11 cellular contexts compared by ENCODE assay signal in the genomic region with DNA sequence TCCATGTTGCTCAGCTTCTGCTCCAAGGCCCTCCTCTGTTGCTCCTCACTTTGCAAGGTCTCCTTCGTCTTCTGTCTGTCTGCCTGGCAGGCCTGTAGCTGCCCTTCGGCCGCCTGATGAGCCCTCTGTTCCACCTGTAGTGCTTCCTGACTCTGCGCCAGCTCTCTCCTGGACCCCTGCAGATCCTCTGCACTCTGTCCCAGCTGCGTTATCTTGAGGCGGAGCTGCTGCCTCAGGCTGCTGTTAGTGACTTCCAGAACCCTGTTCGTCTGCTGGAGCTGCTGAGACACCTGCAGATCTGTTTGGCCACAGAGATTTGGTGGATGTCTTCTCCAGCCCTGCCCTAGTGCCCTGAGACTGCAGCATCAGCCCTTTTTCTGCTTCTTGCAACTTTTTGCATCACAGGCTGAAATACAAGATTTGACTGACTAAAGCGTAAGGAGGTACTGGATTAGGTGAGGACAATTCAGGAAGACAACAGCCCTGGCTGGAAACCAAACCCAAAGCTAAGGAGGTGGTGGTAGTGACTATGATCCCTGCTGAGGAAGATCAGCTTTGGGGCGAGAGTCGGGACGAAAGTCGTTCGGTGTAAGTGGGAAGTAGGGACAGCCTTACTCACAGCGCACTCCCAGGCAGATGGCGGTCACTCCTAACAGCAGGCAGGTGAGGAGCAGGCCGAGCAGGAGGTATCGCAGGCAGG. TPM values are rescaled to one million over a fixed set of nuclear protein-coding genes. Genes with fewer than 3 reads are reported as not detected.
DNase-seq lines count a peak whose midpoint lies in the region; ATAC-seq and TF ChIP-seq lines count a peak whose summit lies in the region.
"Had no signal": no experiment of that assay in that cellular context is flagged by ENCODE, and none has a peak within 500 bp of the region (broad histone marks: within the 10 kb centered on the region; RNA-seq: fewer than 3 reads in every experiment).

No MANE protein-coding gene starts in this region.

- H3K79me2 ChIP-seq in GM23338 (replicated peaks; ENCODE audit: insufficient read depth): no peaks in the 10 kb centered on the region

- no peak for TF ChIP-seq POLR2A in gastroesophageal sphincter (IDR thresholded peaks at IDR 0.05)
- TF ChIP-seq POLR2A in prostate gland (IDR thresholded peaks at IDR 0.05): no peak

- no peaks in the 10 kb centered on the region for H3K79me1 ChIP-seq in mesenchymal stem cell (replicated peaks; ENCODE audit: low read length, poor library complexity, severe bottlenecking)

- intact Hi-C loops in CD14-positive monocyte (cut with micrococcal nuclease) (no loop called here), prostate gland (cut with DNase I) (no loop called here), Right ventricle myocardium superior (cut with DNase I) (no loop called here)

- peaks cover 13 to 25% (median 19%) of the 10 kb centered on the region in 3 donors for H3K27me3 Mint-ChIP-seq in CD14-positive monocyte (ENCODE audit: low read depth in 3 of 3)
- H3K27me3 Mint-ChIP-seq in GM23338 (ENCODE audit: insufficient read depth, low read depth, poor library complexity): peaks cover 31% of the 10 kb centered on the region
- H3K27me3 Mint-ChIP-seq in activated T-helper 17 cell treated with anti-CD3 and anti-CD28 coated beads, Interleukin-2, amount 50 U/mL, for 72 hours: no peaks in the 10 kb centered on the region

- H3K4me1 Mint-ChIP-seq in CD14-positive monocyte (peaks cover 45% of the 10 kb centered on the region), GM23338 (peaks cover 14% of the 10 kb centered on the region)
- peaks cover 39% of the 10 kb centered on the region for H3K4me1 Mint-ChIP-seq in activated T-helper 17 cell treated with anti-CD3 and anti-CD28 coated beads, Interleukin-2, amount 50 U/mL, for 72 hours

- peak overlapping the region; percentile 95 for H3K4me2 ChIP-seq in GM23338
- H3K4me2 ChIP-seq in mesenchymal stem cell (ENCODE audit: low read length, poor library complexity, severe bottlenecking): no peak overlapping the region

- peak overlapping the region; percentile 100 for H2AFZ ChIP-seq in GM23338
- H2AFZ ChIP-seq in mesenchymal stem cell (ENCODE audit: low read depth, low read length): no peak overlapping the region

- H3K9ac ChIP-seq in mesenchymal stem cell (ENCODE audit: low read length): peak overlapping the region; percentile 89

- no peak overlapping the region for H2BK120ac ChIP-seq in mesenchymal stem cell (ENCODE audit: low read depth, low read length)

- H3K14ac ChIP-seq in mesenchymal stem cell (ENCODE audit: low read length in 2 of 2): no peak overlapping the region

- WGBS in mesenchymal stem cell: 47% methylated on average over 17 of the region's 17 CpGs
- 70 to 92% methylated on average over 11 of the region's 17 CpGs for WGBS in gastroesophageal sphincter (ENCODE audit: low coverage in 1 of 2), 2 donors
- WGBS in prostate gland: 77% methylated on average over 17 of the region's 17 CpGs

- no peak overlapping the region for H4K8ac ChIP-seq in mesenchymal stem cell (ENCODE audit: low read length)

- H3K4me1 ChIP-seq in GM23338 (ENCODE audit: insufficient read depth) (peaks cover 14% of the 10 kb centered on the region), mesenchymal stem cell (ENCODE audit: control insufficient read depth, insufficient read depth, low read depth, low read length) (peaks cover 7% of the 10 kb centered on the region), gastroesophageal sphincter (peaks cover 0 to 18% (median 0%) of the 10 kb centered on the region in 3 donors), prostate gland (replicated peaks) (no peaks in the 10 kb centered on the region)

- H3F3A ChIP-seq in GM23338 (replicated peaks; ENCODE audit: low read depth): peaks cover 17% of the 10 kb centered on the region

- H4K91ac ChIP-seq in mesenchymal stem cell (ENCODE audit: low read length): no peak overlapping the region

- peaks cover 3 to 4% of the 10 kb centered on the region in 2 donors for H3K36me3 Mint-ChIP-seq in CD14-positive monocyte
- no peaks in the 10 kb centered on the region for H3K36me3 Mint-ChIP-seq in GM23338 (ENCODE audit: low read depth)
- H3K36me3 Mint-ChIP-seq in activated T-helper 17 cell treated with anti-CD3 and anti-CD28 coated beads, Interleukin-2, amount 50 U/mL, for 72 hours (ENCODE audit: low read depth): peaks cover 6% of the 10 kb centered on the region

- peak overlapping the region; percentile 85 for H3K4me3 ChIP-seq in GM23338
- H3K4me3 ChIP-seq in mesenchymal stem cell (ENCODE audit: insufficient read depth in 1 of 2, low read depth in 1 of 2, low read length in 2 of 2): peak overlapping the region in 1 of 2 experiments; percentile 76
- no peak overlapping the region for H3K4me3 ChIP-seq in gastroesophageal sphincter
- H3K4me3 ChIP-seq in prostate gland: no peak overlapping the region

- H3K18ac ChIP-seq in mesenchymal stem cell (ENCODE audit: low read depth in 1 of 2, low read length in 2 of 2): no peak overlapping the region

- H3K27ac Mint-ChIP-seq in CD14-positive monocyte (peak overlapping the region in 5 of 7 donors; percentile 5 to 56 (median 25)), GM23338 (no peak overlapping the region)
- H3K27ac Mint-ChIP-seq in activated T-helper 17 cell treated with anti-CD3 and anti-CD28 coated beads, Interleukin-2, amount 50 U/mL, for 72 hours: peak overlapping the region; percentile 94

- H2AK5ac ChIP-seq in mesenchymal stem cell (ENCODE audit: low read length, severe bottlenecking): no peak overlapping the region

- peak overlapping the region; percentile 83 to 90 for H3K4me3 Mint-ChIP-seq in CD14-positive monocyte
- H3K4me3 Mint-ChIP-seq in GM23338: peak overlapping the region; percentile 78
- peak overlapping the region; percentile 92 for H3K4me3 Mint-ChIP-seq in activated T-helper 17 cell treated with anti-CD3 and anti-CD28 coated beads, Interleukin-2, amount 50 U/mL, for 72 hours

- no peaks in the 10 kb centered on the region for H3K9me2 ChIP-seq in GM23338 (ENCODE audit: insufficient read depth)

- H2BK12ac ChIP-seq in mesenchymal stem cell (ENCODE audit: low read length in 2 of 2): no peak overlapping the region

- H3K23ac ChIP-seq in mesenchymal stem cell (ENCODE audit: low read length in 2 of 2): no peak overlapping the region

- TF ChIP-seq EP300 in gastroesophageal sphincter (IDR thresholded peaks at IDR 0.05): no peak

- H2BK5ac ChIP-seq in mesenchymal stem cell (ENCODE audit: low read depth, low read length, poor library complexity, severe bottlenecking): no peak overlapping the region

- H3K27ac ChIP-seq in GM23338 (ENCODE audit: low read depth): no peak overlapping the region
- H3K27ac ChIP-seq in mesenchymal stem cell (ENCODE audit: low read length, poor library complexity, severe bottlenecking): no peak overlapping the region
- H3K27ac ChIP-seq in gastroesophageal sphincter: no peak overlapping the region
- H3K27ac ChIP-seq in prostate gland: no peak overlapping the region
- H3K27ac ChIP-seq: epithelial cell of prostate had no signal

- H3K36me3 ChIP-seq in GM23338 (ENCODE audit: insufficient read depth): no peaks in the 10 kb centered on the region
- H3K36me3 ChIP-seq in mesenchymal stem cell (ENCODE audit: control insufficient read depth in 1 of 2, insufficient read depth in 2 of 2, low read depth in 1 of 2, low read length in 2 of 2): peaks cover 0 to 3% of the 10 kb centered on the region in 2 experiments
- H3K36me3 ChIP-seq in gastroesophageal sphincter: no peaks in the 10 kb centered on the region
- H3K36me3 ChIP-seq in prostate gland: no peaks in the 10 kb centered on the region

- no peaks in the 10 kb centered on the region for H3K9me3 ChIP-seq in mesenchymal stem cell (ENCODE audit: control insufficient read depth, low read length)
- no peaks in the 10 kb centered on the region for H3K9me3 ChIP-seq in gastroesophageal sphincter
- no peaks in the 10 kb centered on the region for H3K9me3 ChIP-seq in prostate gland

- peak; percentile 70 for ATAC-seq in GM23338
- no peak for ATAC-seq in activated T-helper 17 cell treated with anti-CD3 and anti-CD28 coated beads, Interleukin-2, amount 50 U/mL, for 72 hours (replicated peaks)
- no peak for ATAC-seq in gastroesophageal sphincter
- ATAC-seq in Right ventricle myocardium superior (ENCODE audit: poor library complexity): no peak

- H3K27me3 ChIP-seq in GM23338 (ENCODE audit: insufficient read depth) (peaks cover 33% of the 10 kb centered on the region), mesenchymal stem cell (ENCODE audit: control insufficient read depth in 1 of 2, insufficient read depth in 1 of 2, low read length in 2 of 2) (peaks cover 0 to 58% of the 10 kb centered on the region in 2 experiments), gastroesophageal sphincter (peaks cover 14% of the 10 kb centered on the region), prostate gland (replicated peaks; ENCODE audit: insufficient read depth) (no peaks in the 10 kb centered on the region)

- no peak for TF ChIP-seq CTCF in CD14-positive monocyte (IDR thresholded peaks at IDR 0.05)
- TF ChIP-seq CTCF in GM23338 (conservative IDR thresholded peaks at IDR 0.05; ENCODE audit: low read depth in 2 of 2): no peak
- no peak for TF ChIP-seq CTCF in gastroesophageal sphincter (IDR thresholded peaks at IDR 0.05)
- TF ChIP-seq CTCF in prostate gland (IDR thresholded peaks at IDR 0.05): no peak

- H3K9me3 Mint-ChIP-seq in CD14-positive monocyte: no peaks in the 10 kb centered on the region
- H3K9me3 Mint-ChIP-seq in GM23338: no peaks in the 10 kb centered on the region
- H3K9me3 Mint-ChIP-seq in activated T-helper 17 cell treated with anti-CD3 and anti-CD28 coated beads, Interleukin-2, amount 50 U/mL, for 72 hours: no peaks in the 10 kb centered on the region

- H3K4ac ChIP-seq in mesenchymal stem cell (ENCODE audit: low read depth in 1 of 2, low read length in 2 of 2): no peak overlapping the region

- H4K20me1 ChIP-seq in GM23338 (replicated peaks; ENCODE audit: insufficient read depth): no peaks in the 10 kb centered on the region

- H2BK15ac ChIP-seq in mesenchymal stem cell (ENCODE audit: low read depth, poor library complexity, severe bottlenecking): no peak overlapping the region

- DNase-seq in CD14-positive monocyte (ENCODE audit: low spot score): no peak
- peak; percentile 42 for DNase-seq in GM23338 (ENCODE audit: low spot score)
- DNase-seq in mesenchymal stem cell: no peak
- no peak for DNase-seq in prostate gland (ENCODE audit: low spot score)
- DNase-seq in Right ventricle myocardium superior: no peak
- DNase-seq in NOMO-1 treated with dmso at 0.1 percent for 144 hours (lab: John Stamatoyannopoulos, UW; ENCODE audit: unreplicated experiment): no peak
- DNase-seq: amniotic stem cell had no signal

RNA-seq across cellular contexts. Expression of a gene that starts 2.1 kb away (rescaled TPM):
- polyA plus RNA-seq in CD14-positive monocyte: 1 to 10 TPM; 1.6 to 1.8 TPM
- 2.7 and 4.8 TPM in 2 replicates for total RNA-seq in GM23338 (2014; rRNA removed; shearing (Covaris generic))
- polyA plus RNA-seq in GM23338 (2016; fragmentation: Nextera tagmentation; extraction: Ambion mirVana): 4.6 and 4.7 TPM in 2 replicates
- 10 to 100 TPM in 1 of 2 donors, 1 to 10 TPM in 1; 7.5 to 43.2 TPM for total RNA-seq in activated T-helper 17 cell treated with anti-CD3 and anti-CD28 coated beads, Interleukin-2, amount 50 U/mL, for 72 hours
- polyA plus RNA-seq in mesenchymal stem cell (2013, experiment 1 of 2): 0.47 TPM
- 0.32 TPM for polyA plus RNA-seq in mesenchymal stem cell (2013, experiment 2 of 2)
- 1 to 10 TPM; 1.0 to 2.0 (median 1.5) TPM for total RNA-seq in gastroesophageal sphincter
- 1 to 10 TPM; 3.0 to 3.2 TPM for total RNA-seq in prostate gland
- total RNA-seq in Right ventricle myocardium superior: 0.59 TPM

RNA-seq across cellular contexts. Expression of a gene that starts 11.1 kb away (rescaled TPM):
- 1 to 10 TPM; 2.9 TPM for polyA plus RNA-seq in CD14-positive monocyte
- 8.2 and 10.7 TPM in 2 replicates for total RNA-seq in GM23338 (2014; rRNA removed; shearing (Covaris generic))
- 6.8 and 7.3 TPM in 2 replicates for polyA plus RNA-seq in GM23338 (2016; fragmentation: Nextera tagmentation; extraction: Ambion mirVana)
- 10 to 100 TPM; 23.5 to 39.0 TPM for total RNA-seq in activated T-helper 17 cell treated with anti-CD3 and anti-CD28 coated beads, Interleukin-2, amount 50 U/mL, for 72 hours
- 22.3 TPM for polyA plus RNA-seq in mesenchymal stem cell (2013, experiment 1 of 2)
- 21.5 TPM for polyA plus RNA-seq in mesenchymal stem cell (2013, experiment 2 of 2)
- total RNA-seq in gastroesophageal sphincter: 10 to 100 TPM; 38.2 to 77.1 (median 40.2) TPM
- total RNA-seq in prostate gland: 10 to 100 TPM; 40.2 to 67.3 TPM
- total RNA-seq in Right ventricle myocardium superior: 25.0 TPM

RNA-seq across cellular contexts. Expression of a gene that starts 34.6 kb away (rescaled TPM):
- polyA plus RNA-seq in CD14-positive monocyte (under 1 TPM; 0.27 to 0.36 TPM), GM23338 (2016; fragmentation: Nextera tagmentation; extraction: Ambion mirVana) (13.2 TPM in 2 replicates)
- total RNA-seq in GM23338 (2014; rRNA removed; shearing (Covaris generic)): 14.7 and 16.4 TPM in 2 replicates
- 100 to 1,000 TPM in 1 of 2 donors, 10 to 100 TPM in 1; 97.0 to 135 TPM for total RNA-seq in activated T-helper 17 cell treated with anti-CD3 and anti-CD28 coated beads, Interleukin-2, amount 50 U/mL, for 72 hours
- not detected for polyA plus RNA-seq in mesenchymal stem cell (2013, experiment 1 of 2)
- not detected for polyA plus RNA-seq in mesenchymal stem cell (2013, experiment 2 of 2)
- total RNA-seq in gastroesophageal sphincter (1 to 10 TPM in 3 of 4 donors, not detected in 1; 1.2 to 1.6 (median 1.6) TPM), prostate gland (under 1 TPM; 0.18 to 0.68 TPM), Right ventricle myocardium superior (not detected)
- total RNA-seq: renal cortical epithelial cell had no signal

RNA-seq across cellular contexts. Expression of a gene that starts 41.7 kb away (rescaled TPM):
- 10 to 100 TPM in 1 of 2 donors, not detected in 1; 13.3 TPM for polyA plus RNA-seq in CD14-positive monocyte
- total RNA-seq in GM23338 (2014; rRNA removed; shearing (Covaris generic)): 8,626 and 33,360 TPM in 2 replicates
- 15.3 and 43.0 TPM in 2 replicates for polyA plus RNA-seq in GM23338 (2016; fragmentation: Nextera tagmentation; extraction: Ambion mirVana)
- total RNA-seq in activated T-helper 17 cell treated with anti-CD3 and anti-CD28 coated beads, Interleukin-2, amount 50 U/mL, for 72 hours: over 10,000 TPM in 1 of 2 donors, 1,000 to 10,000 TPM in 1; 5,785 to 10,768 TPM
- not detected for polyA plus RNA-seq in mesenchymal stem cell (2013, experiment 1 of 2)
- polyA plus RNA-seq in mesenchymal stem cell (2013, experiment 2 of 2): not detected
- 1,000 to 10,000 TPM; 1,650 to 4,855 (median 3,807) TPM for total RNA-seq in gastroesophageal sphincter
- over 10,000 TPM in 1 of 2 donors, 1,000 to 10,000 TPM in 1; 1,879 to 13,864 TPM for total RNA-seq in prostate gland
- total RNA-seq in Right ventricle myocardium superior: 19,155 TPM

RNA-seq across cellular contexts. Expression of a gene that starts 42.0 kb away (rescaled TPM):
- polyA plus RNA-seq in CD14-positive monocyte: 10 to 100 TPM; 23.2 to 32.6 TPM
- 2.4 and 6.9 TPM in 2 replicates for total RNA-seq in GM23338 (2014; rRNA removed; shearing (Covaris generic))
- 18.4 and 20.8 TPM in 2 replicates for polyA plus RNA-seq in GM23338 (2016; fragmentation: Nextera tagmentation; extraction: Ambion mirVana)
- 10 to 100 TPM; 17.5 to 19.8 TPM for total RNA-seq in activated T-helper 17 cell treated with anti-CD3 and anti-CD28 coated beads, Interleukin-2, amount 50 U/mL, for 72 hours
- polyA plus RNA-seq in mesenchymal stem cell (2013, experiment 1 of 2): 21.7 TPM
- 20.5 TPM for polyA plus RNA-seq in mesenchymal stem cell (2013, experiment 2 of 2)
- total RNA-seq in gastroesophageal sphincter: 10 to 100 TPM; 61.9 to 94.2 (median 87.0) TPM
- 10 to 100 TPM; 22.8 to 26.2 TPM for total RNA-seq in prostate gland
- 48.4 TPM for total RNA-seq in Right ventricle myocardium superior
